In genomic region chr9:94870465-94870792, GRCh38 we compare ENCODE assay signal across 13 cellular contexts.
DNase-seq lines count a peak whose midpoint lies in the region; ATAC-seq and TF ChIP-seq lines count a peak whose summit lies in the region.
"Had no signal": no experiment of that assay in that cellular context is flagged by ENCODE, and none has a peak within 500 bp of the region (broad histone marks: within the 10 kb centered on the region; RNA-seq: fewer than 3 reads in every experiment).

No MANE protein-coding gene starts in this region.

- peak overlapping the region; percentile 79 to 86 for H3K27ac Mint-ChIP-seq in effector memory CD8-positive, alpha-beta T cell
- H3K27ac Mint-ChIP-seq in osteocyte (ENCODE audit: unreplicated experiment) = peak overlapping the region; percentile 68

- H3K36me3 ChIP-seq in BLaER1 = no peaks in the 10 kb centered on the region
- H3K36me3 ChIP-seq in testis (ENCODE audit: low read depth, missing control alignments) = no peaks in the 10 kb centered on the region
- H3K36me3 ChIP-seq: neutrophil had no signal

- H3K27me3 ChIP-seq in BLaER1 = no peaks in the 10 kb centered on the region
- H3K27me3 ChIP-seq in testis = no peaks in the 10 kb centered on the region
- H3K27me3 ChIP-seq in dorsolateral prefrontal cortex = no peaks in the 10 kb centered on the region
- H3K27me3 ChIP-seq: neutrophil had no signal

- no peaks in the 10 kb centered on the region for H4K20me1 ChIP-seq in BLaER1

- no peak overlapping the region for H3K4me3 ChIP-seq in BLaER1
- no peak overlapping the region for H3K4me3 ChIP-seq in testis
- H3K4me3 ChIP-seq in dorsolateral prefrontal cortex = no peak overlapping the region

- no peak overlapping the region for H3K27ac ChIP-seq in BLaER1
- H3K27ac ChIP-seq in testis = no peak overlapping the region
- H3K27ac ChIP-seq in dorsolateral prefrontal cortex = peak overlapping the region in 1 of 59 donors; percentile 7
- H3K27ac ChIP-seq: neutrophil had no signal

- intact Hi-C loops in testis (cut with DNase I; ENCODE audit: low total_unique reads) (no loop called here), dorsolateral prefrontal cortex (cut with DNase I) (no loop called here)

- H3K4me1 ChIP-seq in BLaER1 = peaks cover 54% of the 10 kb centered on the region
- peaks cover 23% of the 10 kb centered on the region for H3K4me1 ChIP-seq in testis

- no peak overlapping the region for H3K9ac ChIP-seq in BLaER1

- WGBS in testis, 2 donors = 91 to 93% methylated on average over 3 of the region's 3 CpGs

- peak; percentile 32 for DNase-seq in H4 (ENCODE audit: low spot score)
- DNase-seq in effector memory CD8-positive, alpha-beta T cell = no peak
- no peak for DNase-seq in osteocyte (ENCODE audit: extremely low spot score, unreplicated experiment)
- DNase-seq in stimulated activated CD4-positive, alpha-beta T cell treated with anti-CD3 and anti-CD28 coated beads, Interleukin-12 subunit alpha, Interleukin-12 subunit beta, amount 100 ng/mL, for 4 hours = no peak
- DNase-seq in testis = no peak
- no peak for DNase-seq in dorsolateral prefrontal cortex
- DNase-seq: activated CD8-positive, alpha-beta memory T cell treated with anti-CD3 and anti-CD28 coated beads, Interleukin-2, amount 50 U/mL, for 4 hours; glutamatergic neuron; NCI-H69; SHP77 treated with DMSO at 0.1 percent for 48 hours had no signal

- peaks cover 12 to 20% of the 10 kb centered on the region in 2 donors for H3K4me1 Mint-ChIP-seq in effector memory CD8-positive, alpha-beta T cell (ENCODE audit: low read depth in 2 of 2)
- peaks cover 82% of the 10 kb centered on the region for H3K4me1 Mint-ChIP-seq in osteocyte (ENCODE audit: unreplicated experiment)

- no peak for ATAC-seq in effector memory CD8-positive, alpha-beta T cell (replicated peaks)
- no peak for ATAC-seq in GM21526 (IDR thresholded peaks at IDR 0.05; ENCODE audit: low FRiP score, unreplicated experiment)

- H3K4me3 Mint-ChIP-seq in effector memory CD8-positive, alpha-beta T cell = peak overlapping the region in 1 of 2 donors; percentile 61
- no peak overlapping the region for H3K4me3 Mint-ChIP-seq in osteocyte (ENCODE audit: unreplicated experiment)

- H3K9me3 Mint-ChIP-seq in effector memory CD8-positive, alpha-beta T cell = peaks cover 0 to 5% of the 10 kb centered on the region in 2 donors
- H3K9me3 Mint-ChIP-seq in osteocyte (ENCODE audit: unreplicated experiment) = no peaks in the 10 kb centered on the region

- H3K4me2 ChIP-seq in BLaER1 = peak overlapping the region; percentile 14; the same call in 1 of the 2 replicates

- H3K36me3 Mint-ChIP-seq in effector memory CD8-positive, alpha-beta T cell (ENCODE audit: insufficient read depth) = peaks cover 5% of the 10 kb centered on the region
- H3K36me3 Mint-ChIP-seq in osteocyte (ENCODE audit: unreplicated experiment) = peaks cover 2% of the 10 kb centered on the region

- peaks cover 16% of the 10 kb centered on the region for H3K9me3 ChIP-seq in BLaER1
- no peaks in the 10 kb centered on the region for H3K9me3 ChIP-seq in testis
- H3K9me3 ChIP-seq: neutrophil had no signal

- no peaks in the 10 kb centered on the region for H3K27me3 Mint-ChIP-seq in effector memory CD8-positive, alpha-beta T cell
- H3K27me3 Mint-ChIP-seq in osteocyte (ENCODE audit: unreplicated experiment) = no peaks in the 10 kb centered on the region

- no peak for TF ChIP-seq CTCF in osteocyte (IDR thresholded peaks at IDR 0.05)
- TF ChIP-seq CTCF in testis (IDR thresholded peaks at IDR 0.05) = no peak
- no peak for TF ChIP-seq CTCF in dorsolateral prefrontal cortex (IDR thresholded peaks at IDR 0.05 in 54 of 56, conservative IDR thresholded peaks at IDR 0.05 in 2 of 56; ENCODE audit: low read depth in 1 of 56, partially characterized antibody in 56 of 56)

- TF ChIP-seq POLR2A in testis (IDR thresholded peaks at IDR 0.05) = no peak
